ENCODE assay signal across 9 cellular contexts in genomic region chr10:10261-10971, GRCh38. TPM values are rescaled to one million over a fixed set of nuclear protein-coding genes. Genes with fewer than 3 reads are reported as not detected.
"Had no signal": no experiment of that assay in that cellular context is flagged by ENCODE, and none has a peak within 500 bp of the region (broad histone marks: within the 10 kb centered on the region; RNA-seq: fewer than 3 reads in every experiment).

No MANE protein-coding gene starts in this region.

RNA-seq across cellular contexts. Expression of gene TUBB8, which starts 38.7 kb away (rescaled TPM):
- total RNA-seq: activated CD4-positive, alpha-beta memory T cell treated with anti-CD3 and anti-CD28 coated beads, Interleukin-2, amount 10 ng/mL, durations not matched to agents 7 days and 5 days; activated CD4-positive, alpha-beta T cell treated with anti-CD3 and anti-CD28 coated beads for 36 hours; activated CD8-positive, alpha-beta memory T cell treated with anti-CD3 and anti-CD28 coated beads for 36 hours; activated T-cell treated with anti-CD3 and anti-CD28 coated beads, Interleukin-2, amount 50 U/mL, for 4 hours; bronchial epithelial cell; RPMI7951; SJCRH30; T-helper 1 cell treated with Interleukin-12 subunit alpha and Interleukin-12 subunit beta and Interleukin-4 antibody, amounts not matched to agents 30 ng/mL and 1 ng/mL, for 36 hours; T-helper 2 cell treated with Interferon-gamma antibody and Interleukin-4, amounts not matched to agents 100 ng/mL and 5 ng/mL, for 36 hours had no signal
